Comparison of ENCODE assay signal across 26 cellular contexts in the genomic region with DNA sequence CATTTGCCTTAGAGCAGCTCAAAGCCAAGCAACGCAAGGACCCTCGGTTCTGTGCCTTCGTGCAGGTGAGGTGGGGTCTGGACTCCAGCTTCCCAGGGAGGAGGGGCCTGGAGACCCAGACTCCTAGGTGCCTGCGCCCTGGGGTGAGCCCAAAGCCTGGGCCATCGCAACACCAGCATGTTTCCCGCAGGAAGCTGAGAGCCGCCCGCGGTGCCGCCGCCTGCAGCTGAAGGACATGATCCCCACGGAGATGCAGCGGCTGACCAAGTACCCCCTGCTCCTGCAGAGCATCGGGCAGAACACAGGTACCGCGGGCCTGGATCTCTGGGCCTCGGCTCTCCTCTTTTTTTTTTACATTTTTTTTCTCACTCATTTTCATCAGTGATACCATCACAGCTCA. TPM values are rescaled to one million over a fixed set of nuclear protein-coding genes. Genes with fewer than 3 reads are reported as not detected.
"Had no signal": no experiment of that assay in that cellular context is flagged by ENCODE, and none has a peak within 500 bp of the region (broad histone marks: within the 10 kb centered on the region; RNA-seq: fewer than 3 reads in every experiment).

No MANE protein-coding gene starts in this region.

- H3K27ac Mint-ChIP-seq: activated CD4-positive, alpha-beta T cell treated with anti-CD3 and anti-CD28 coated beads, Interleukin-2, amount 10 ng/mL, durations not matched to agents 24 days and 14 days; activated naive CD4-positive, alpha-beta T cell treated with anti-CD3 and anti-CD28 coated beads for 36 hours; activated T-helper 1 cell treated with anti-CD3 and anti-CD28 coated beads, Interleukin-12 subunit alpha, Interleukin-12 subunit beta, Interleukin-2, Interleukin-4 antibody, amounts not matched to agents 30 ng/mL and 10 ng/mL and 1 ng/mL, durations not matched to agents 14 hours and 24 hours and 36 hours; T-helper 2 cell treated with Interferon-gamma antibody and Interleukin-4, amounts not matched to agents 5 μg/mL and 100 μg/mL, for 36 hours had no signal

- H3K4me3 Mint-ChIP-seq: activated CD4-positive, alpha-beta T cell treated with anti-CD3 and anti-CD28 coated beads, Interleukin-2, amount 10 ng/mL, durations not matched to agents 24 days and 14 days; activated naive CD4-positive, alpha-beta T cell treated with anti-CD3 and anti-CD28 coated beads for 36 hours; activated T-helper 1 cell treated with anti-CD3 and anti-CD28 coated beads, Interleukin-12 subunit alpha, Interleukin-12 subunit beta, Interleukin-2, Interleukin-4 antibody, amounts not matched to agents 30 ng/mL and 10 ng/mL and 1 ng/mL, durations not matched to agents 14 hours and 24 hours and 36 hours; T-helper 2 cell treated with Interferon-gamma antibody and Interleukin-4, amounts not matched to agents 5 μg/mL and 100 μg/mL, for 36 hours had no signal

- H3K9me3 ChIP-seq: adrenal gland, body of pancreas, breast epithelium, SJCRH30 had no signal

- H3K27me3 Mint-ChIP-seq: activated CD4-positive, alpha-beta T cell treated with anti-CD3 and anti-CD28 coated beads, Interleukin-2, amount 10 ng/mL, durations not matched to agents 24 days and 14 days had no signal

- ATAC-seq: activated naive CD4-positive, alpha-beta T cell treated with anti-CD3 and anti-CD28 coated beads, Interleukin-2, amount 50 U/mL, for 72 hours; body of pancreas; Panc1 had no signal

- DNase-seq: activated CD4-positive, alpha-beta T cell treated with anti-CD3 and anti-CD28 coated beads, Interleukin-2, amount 10 ng/mL, durations not matched to agents 24 days and 14 days; activated CD4-positive, alpha-beta T cell treated with anti-CD3 and anti-CD28 coated beads, Interleukin-2, amount 50 U/mL, for 4 hours; activated CD8-positive, alpha-beta memory T cell treated with anti-CD3 and anti-CD28 coated beads, Interleukin-2, amount 50 U/mL, for 4 hours; activated gamma-delta T cell treated with Interleukin-2 at 50 U/mL for 16 hours; activated naive CD4-positive, alpha-beta T cell treated with anti-CD3 and anti-CD28 coated beads for 36 hours; adrenal gland; body of pancreas; Karpas-422; KBM-7; NCI-H1105; NCI-H1417 treated with DMSO at 0.1 percent for 48 hours; NCI-H187 treated with DMSO at 0.1 percent for 48 hours; NCI-H2081; NCI-H345; NCI-H524 treated with DMSO at 0.1 percent for 48 hours; SHP77; SJCRH30 had no signal

- H3K9me3 Mint-ChIP-seq: activated CD4-positive, alpha-beta T cell treated with anti-CD3 and anti-CD28 coated beads, Interleukin-2, amount 10 ng/mL, durations not matched to agents 24 days and 14 days; activated naive CD4-positive, alpha-beta T cell treated with anti-CD3 and anti-CD28 coated beads for 36 hours; activated naive CD4-positive, alpha-beta T cell treated with anti-CD3 and anti-CD28 coated beads, Interleukin-2, amount 50 U/mL, for 72 hours; activated T-helper 1 cell treated with anti-CD3 and anti-CD28 coated beads, Interleukin-12 subunit alpha, Interleukin-12 subunit beta, Interleukin-2, Interleukin-4 antibody, amounts not matched to agents 30 ng/mL and 10 ng/mL and 1 ng/mL, durations not matched to agents 14 hours and 24 hours and 36 hours; T-helper 2 cell treated with Interferon-gamma antibody and Interleukin-4, amounts not matched to agents 5 μg/mL and 100 μg/mL, for 36 hours had no signal

RNA-seq across cellular contexts. Expression of a gene that starts 25.5 kb away (rescaled TPM):
- total RNA-seq: body of pancreas, cardiac septum, MCF 10A, NCI-H460, RPMI7951 had no signal

RNA-seq across cellular contexts. Expression of a gene that starts 25.7 kb away (rescaled TPM):
- total RNA-seq: adrenal gland, body of pancreas, cardiac septum, MCF 10A, NCI-H460, RPMI7951, SJCRH30 had no signal
